ENCODE assay signal across 11 cellular contexts in genomic region chr16:66754211-66754610, GRCh38. TPM values are rescaled to one million over a fixed set of nuclear protein-coding genes. Genes with fewer than 3 reads are reported as not detected.
"Had no signal": no experiment of that assay in that cellular context is flagged by ENCODE, and none has a peak within 500 bp of the region (broad histone marks: within the 10 kb centered on the region; RNA-seq: fewer than 3 reads in every experiment).

No MANE protein-coding gene starts in this region.

- FAIRE-seq: H1, H54 had no signal

- DNase-seq: GM23248, GOT3, H7, H9, HCEC 1CT, HFFc6 had no signal

- H3K4me3 Mint-ChIP-seq: GM23338, H9, HFFc6 had no signal

- H3K27ac ChIP-seq: GM23248 had no signal

- H3K9me3 Mint-ChIP-seq: GM23338, H9, HFFc6 had no signal

- H3K4me3 ChIP-seq: GM23248, GM23338, HAP-1 had no signal

- H3K4me2 ChIP-seq: GM23338 had no signal

- H3K27ac Mint-ChIP-seq: GM23338, H9, HFFc6 had no signal

- ATAC-seq: GM23338, HCT116 had no signal

- H2AFZ ChIP-seq: GM23248, GM23338 had no signal

- H3K9ac ChIP-seq: GM23248 had no signal

RNA-seq across cellular contexts. Expression of gene TERB1, which starts 47.2 kb away (rescaled TPM):
- total RNA-seq: GM23248, GM23338, H1, H7, H9, HFFc6 had no signal
- polyA plus RNA-seq: GM23248, GM23338, H1 had no signal
